Comparison of ENCODE assay signal across 7 cellular contexts in genomic region chr9:34647651-34648050, GRCh38. TPM values are rescaled to one million over a fixed set of nuclear protein-coding genes. Genes with fewer than 3 reads are reported as not detected.
DNase-seq lines count a peak whose midpoint lies in the region; ATAC-seq and FAIRE-seq lines count a peak whose summit lies in the region.

No MANE protein-coding gene starts in this region.

- ATAC-seq in stimulated activated naive B cell treated with anti-CD40 and anti-IgM and Interleukin-4, amounts not matched to agents 10 μg/mL and 1 μg/mL and 100 μg/mL, for 72 hours (replicated peaks): no peak

- no peaks in the 10 kb centered on the region for H3K27me3 ChIP-seq in HUES6 (ENCODE audit: control insufficient read depth, insufficient read depth, low read length)

- peaks cover 20% of the 10 kb centered on the region for H3K36me3 ChIP-seq in HUES6 (ENCODE audit: control insufficient read depth, insufficient read depth, low read length)

- H3K27ac Mint-ChIP-seq in activated T-helper 1 cell treated with anti-CD3 and anti-CD28 coated beads, Interleukin-12 subunit alpha, Interleukin-12 subunit beta, Interleukin-2, Interleukin-4 antibody, amounts not matched to agents 30 ng/mL and 10 ng/mL and 1 ng/mL, durations not matched to agents 14 hours and 24 hours and 36 hours: peak overlapping the region; percentile 88
- peak overlapping the region; percentile 77 to 94 (median 90) for H3K27ac Mint-ChIP-seq in immature natural killer cell
- peak overlapping the region; percentile 88 for H3K27ac Mint-ChIP-seq in stimulated activated naive B cell treated with anti-CD40 and anti-IgM and Interleukin-4, amounts not matched to agents 10 μg/mL and 1 μg/mL and 100 μg/mL, for 72 hours

- peaks cover 36% of the 10 kb centered on the region for H3K4me1 ChIP-seq in HUES6 (ENCODE audit: control insufficient read depth, insufficient read depth, low read length)

- H3K4me1 Mint-ChIP-seq in activated T-helper 1 cell treated with anti-CD3 and anti-CD28 coated beads, Interleukin-12 subunit alpha, Interleukin-12 subunit beta, Interleukin-2, Interleukin-4 antibody, amounts not matched to agents 30 ng/mL and 10 ng/mL and 1 ng/mL, durations not matched to agents 14 hours and 24 hours and 36 hours (ENCODE audit: low read depth): peaks cover 37% of the 10 kb centered on the region
- peaks cover 35 to 45% of the 10 kb centered on the region in 2 donors for H3K4me1 Mint-ChIP-seq in immature natural killer cell
- H3K4me1 Mint-ChIP-seq in stimulated activated naive B cell treated with anti-CD40 and anti-IgM and Interleukin-4, amounts not matched to agents 10 μg/mL and 1 μg/mL and 100 μg/mL, for 72 hours: peaks cover 26 to 57% of the 10 kb centered on the region in 2 donors

- no peaks in the 10 kb centered on the region for H3K27me3 Mint-ChIP-seq in activated T-helper 1 cell treated with anti-CD3 and anti-CD28 coated beads, Interleukin-12 subunit alpha, Interleukin-12 subunit beta, Interleukin-2, Interleukin-4 antibody, amounts not matched to agents 30 ng/mL and 10 ng/mL and 1 ng/mL, durations not matched to agents 14 hours and 24 hours and 36 hours (ENCODE audit: insufficient read depth)
- peaks cover 7 to 11% (median 9%) of the 10 kb centered on the region in 3 donors for H3K27me3 Mint-ChIP-seq in immature natural killer cell (ENCODE audit: low read depth in 3 of 3)
- no peaks in the 10 kb centered on the region for H3K27me3 Mint-ChIP-seq in stimulated activated naive B cell treated with anti-CD40 and anti-IgM and Interleukin-4, amounts not matched to agents 10 μg/mL and 1 μg/mL and 100 μg/mL, for 72 hours

- peaks cover 23% of the 10 kb centered on the region for H3K36me3 Mint-ChIP-seq in activated T-helper 1 cell treated with anti-CD3 and anti-CD28 coated beads, Interleukin-12 subunit alpha, Interleukin-12 subunit beta, Interleukin-2, Interleukin-4 antibody, amounts not matched to agents 30 ng/mL and 10 ng/mL and 1 ng/mL, durations not matched to agents 14 hours and 24 hours and 36 hours (ENCODE audit: low read depth)
- H3K36me3 Mint-ChIP-seq in immature natural killer cell: peaks cover 9 to 13% (median 10%) of the 10 kb centered on the region in 3 donors
- H3K36me3 Mint-ChIP-seq in stimulated activated naive B cell treated with anti-CD40 and anti-IgM and Interleukin-4, amounts not matched to agents 10 μg/mL and 1 μg/mL and 100 μg/mL, for 72 hours: peaks cover 24 to 28% of the 10 kb centered on the region in 2 donors

- H3K27ac ChIP-seq in HUES6 (ENCODE audit: low read depth, low read length): no peak overlapping the region

- no peak for FAIRE-seq in HTR-8/SVneo (lab: Jason Lieb, UNC)

- no peaks in the 10 kb centered on the region for H3K9me3 ChIP-seq in HUES6 (ENCODE audit: control insufficient read depth, insufficient read depth, low read depth, low read length)

- H3K9ac ChIP-seq in HUES6 (ENCODE audit: low read length): peak overlapping the region; percentile 84

- intact Hi-C loops in activated T-helper 1 cell treated with anti-CD3 and anti-CD28 coated beads, Interleukin-12 subunit alpha, Interleukin-12 subunit beta, Interleukin-2, Interleukin-4 antibody, amounts not matched to agents 30 ng/mL and 10 ng/mL and 1 ng/mL, durations not matched to agents 14 hours and 24 hours and 36 hours (cut with micrococcal nuclease): loop anchor here (2.0 kb wide), 1 partner anchor 189 kb away; the partner anchor contains the start of genes DNAI1 and FAM219A

- no peak for DNase-seq in activated T-helper 1 cell treated with anti-CD3 and anti-CD28 coated beads, Interleukin-12 subunit alpha, Interleukin-12 subunit beta, Interleukin-2, Interleukin-4 antibody, amounts not matched to agents 30 ng/mL and 10 ng/mL and 1 ng/mL, durations not matched to agents 14 hours and 24 hours and 36 hours (ENCODE audit: low spot score)
- DNase-seq in immature natural killer cell (no peak), dermis blood vessel endothelial cell (no peak), epidermal melanocyte (ENCODE audit: insufficient read length, low spot score) (no peak), HTR-8/SVneo (ENCODE audit: insufficient read length, low spot score) (no peak)
- DNase-seq in stimulated activated naive B cell treated with anti-CD40 and anti-IgM and Interleukin-4, amounts not matched to agents 10 μg/mL and 1 μg/mL and 100 μg/mL, for 72 hours: no peak

- no peaks in the 10 kb centered on the region for H3K9me3 Mint-ChIP-seq in activated T-helper 1 cell treated with anti-CD3 and anti-CD28 coated beads, Interleukin-12 subunit alpha, Interleukin-12 subunit beta, Interleukin-2, Interleukin-4 antibody, amounts not matched to agents 30 ng/mL and 10 ng/mL and 1 ng/mL, durations not matched to agents 14 hours and 24 hours and 36 hours
- H3K9me3 Mint-ChIP-seq in immature natural killer cell: no peaks in the 10 kb centered on the region
- H3K9me3 Mint-ChIP-seq in stimulated activated naive B cell treated with anti-CD40 and anti-IgM and Interleukin-4, amounts not matched to agents 10 μg/mL and 1 μg/mL and 100 μg/mL, for 72 hours: no peaks in the 10 kb centered on the region

- H3K4me3 ChIP-seq in HUES6 (ENCODE audit: low read depth, low read length): peak overlapping the region; percentile 86

- peak overlapping the region; percentile 96 for H3K4me3 Mint-ChIP-seq in activated T-helper 1 cell treated with anti-CD3 and anti-CD28 coated beads, Interleukin-12 subunit alpha, Interleukin-12 subunit beta, Interleukin-2, Interleukin-4 antibody, amounts not matched to agents 30 ng/mL and 10 ng/mL and 1 ng/mL, durations not matched to agents 14 hours and 24 hours and 36 hours
- peak overlapping the region; percentile 90 to 95 (median 92) for H3K4me3 Mint-ChIP-seq in immature natural killer cell
- H3K4me3 Mint-ChIP-seq in stimulated activated naive B cell treated with anti-CD40 and anti-IgM and Interleukin-4, amounts not matched to agents 10 μg/mL and 1 μg/mL and 100 μg/mL, for 72 hours: peak overlapping the region; percentile 88 to 95

RNA-seq across cellular contexts. Expression of gene GALT, which starts 1.2 kb away (rescaled TPM):
- total RNA-seq in activated T-helper 1 cell treated with anti-CD3 and anti-CD28 coated beads, Interleukin-12 subunit alpha, Interleukin-12 subunit beta, Interleukin-2, Interleukin-4 antibody, amounts not matched to agents 30 ng/mL and 10 ng/mL and 1 ng/mL, durations not matched to agents 14 hours and 24 hours and 36 hours: 72.0 and 73.7 TPM in 2 replicates
- 10 to 100 TPM; 43.7 to 61.2 (median 47.3) TPM for polyA plus RNA-seq in immature natural killer cell
- total RNA-seq in dermis blood vessel endothelial cell: 36.8 and 45.3 TPM in 2 replicates

RNA-seq across cellular contexts. Expression of gene IL11RA, which starts 4.3 kb away (rescaled TPM):
- 29.9 and 30.3 TPM in 2 replicates for total RNA-seq in activated T-helper 1 cell treated with anti-CD3 and anti-CD28 coated beads, Interleukin-12 subunit alpha, Interleukin-12 subunit beta, Interleukin-2, Interleukin-4 antibody, amounts not matched to agents 30 ng/mL and 10 ng/mL and 1 ng/mL, durations not matched to agents 14 hours and 24 hours and 36 hours
- 10 to 100 TPM in 1 of 3 donors, 1 to 10 TPM in 2; 2.9 to 14.0 (median 5.0) TPM for polyA plus RNA-seq in immature natural killer cell
- total RNA-seq in dermis blood vessel endothelial cell: 7.0 and 10.4 TPM in 2 replicates

RNA-seq across cellular contexts. Expression of gene SIGMAR1, which starts 10.1 kb away (rescaled TPM):
- total RNA-seq in activated T-helper 1 cell treated with anti-CD3 and anti-CD28 coated beads, Interleukin-12 subunit alpha, Interleukin-12 subunit beta, Interleukin-2, Interleukin-4 antibody, amounts not matched to agents 30 ng/mL and 10 ng/mL and 1 ng/mL, durations not matched to agents 14 hours and 24 hours and 36 hours: 128 and 130 TPM in 2 replicates
- 100 to 1,000 TPM in 1 of 3 donors, 10 to 100 TPM in 2; 75.8 to 135 (median 85.2) TPM for polyA plus RNA-seq in immature natural killer cell
- 37.1 and 63.5 TPM in 2 replicates for total RNA-seq in dermis blood vessel endothelial cell

RNA-seq across cellular contexts. Expression of gene CCL27, which starts 14.8 kb away (rescaled TPM):
- 0.62 TPM in 1 of 2 replicates, not detected in the other for total RNA-seq in activated T-helper 1 cell treated with anti-CD3 and anti-CD28 coated beads, Interleukin-12 subunit alpha, Interleukin-12 subunit beta, Interleukin-2, Interleukin-4 antibody, amounts not matched to agents 30 ng/mL and 10 ng/mL and 1 ng/mL, durations not matched to agents 14 hours and 24 hours and 36 hours
- polyA plus RNA-seq in immature natural killer cell: not detected
- not detected in 2 replicates for total RNA-seq in dermis blood vessel endothelial cell

RNA-seq across cellular contexts. Expression of gene ARID3C, which starts 18.8 kb away (rescaled TPM):
- 0.23 TPM in 1 of 2 replicates, not detected in the other for total RNA-seq in activated T-helper 1 cell treated with anti-CD3 and anti-CD28 coated beads, Interleukin-12 subunit alpha, Interleukin-12 subunit beta, Interleukin-2, Interleukin-4 antibody, amounts not matched to agents 30 ng/mL and 10 ng/mL and 1 ng/mL, durations not matched to agents 14 hours and 24 hours and 36 hours
- polyA plus RNA-seq in immature natural killer cell: not detected
- 0.09 and 0.51 TPM in 2 replicates for total RNA-seq in dermis blood vessel endothelial cell
